7 cellular contexts compared by ENCODE assay signal in genomic region chr5:65663804-65664521, GRCh38. TPM values are rescaled to one million over a fixed set of nuclear protein-coding genes. Genes with fewer than 3 reads are reported as not detected.
DNase-seq lines count a peak whose midpoint lies in the region.
"Had no signal": no experiment of that assay in that cellular context is flagged by ENCODE, and none has a peak within 500 bp of the region (broad histone marks: within the 10 kb centered on the region; RNA-seq: fewer than 3 reads in every experiment).

No MANE protein-coding gene starts in this region.

- peak; percentile 10 for DNase-seq in 8988T
- peak; percentile 10 for DNase-seq in HT1080 (ENCODE audit: low read depth)
- DNase-seq in fibroblast of peridontal ligament (ENCODE audit: extremely low read depth), result peak; percentile 26
- no peak for DNase-seq in superior temporal gyrus (ENCODE audit: extremely low spot score)
- DNase-seq in SHP77 treated with DMSO at 0.1 percent for 48 hours (lab: John Stamatoyannopoulos, UW), result no peak
- DNase-seq in retina, result no peak
- DNase-seq: NCI-H2081 treated with DMSO at 0.1 percent for 48 hours had no signal

RNA-seq across cellular contexts. Expression of gene SHLD3, which starts 39.1 kb away (rescaled TPM):
- total RNA-seq in HT1080 (2014; rRNA removed; shearing (Covaris generic)), result 4.5 and 4.6 TPM in 2 replicates
- 4.0 and 4.4 TPM in 2 replicates for polyA plus RNA-seq in HT1080 (2015; cell fraction: cytosol; rRNA removed)
- polyA plus RNA-seq in HT1080 (2015; cell fraction: nucleus; rRNA removed), result 3.6 and 6.1 TPM in 2 replicates

RNA-seq across cellular contexts. Expression of gene TRAPPC13, which starts 39.1 kb away (rescaled TPM):
- total RNA-seq in HT1080 (2014; rRNA removed; shearing (Covaris generic)), result 14.6 and 19.7 TPM in 2 replicates
- polyA plus RNA-seq in HT1080 (2015; cell fraction: cytosol; rRNA removed), result 17.8 and 20.2 TPM in 2 replicates
- polyA plus RNA-seq in HT1080 (2015; cell fraction: nucleus; rRNA removed), result 31.5 and 33.0 TPM in 2 replicates

RNA-seq across cellular contexts. Expression of gene TRIM23, which starts 39.8 kb away (rescaled TPM):
- 13.8 and 14.0 TPM in 2 replicates for total RNA-seq in HT1080 (2014; rRNA removed; shearing (Covaris generic))
- polyA plus RNA-seq in HT1080 (2015; cell fraction: cytosol; rRNA removed), result 5.4 and 8.4 TPM in 2 replicates
- polyA plus RNA-seq in HT1080 (2015; cell fraction: nucleus; rRNA removed), result 13.9 and 15.8 TPM in 2 replicates

RNA-seq across cellular contexts. Expression of gene SGTB, which starts 57.9 kb away (rescaled TPM):
- 5.2 and 6.4 TPM in 2 replicates for total RNA-seq in HT1080 (2014; rRNA removed; shearing (Covaris generic))
- polyA plus RNA-seq in HT1080 (2015; cell fraction: cytosol; rRNA removed), result 4.6 and 4.9 TPM in 2 replicates
- 4.2 and 4.4 TPM in 2 replicates for polyA plus RNA-seq in HT1080 (2015; cell fraction: nucleus; rRNA removed)

RNA-seq across cellular contexts. Expression of gene NLN, which starts 58.0 kb away (rescaled TPM):
- total RNA-seq in HT1080 (2014; rRNA removed; shearing (Covaris generic)), result 31.9 and 33.2 TPM in 2 replicates
- 22.1 and 22.8 TPM in 2 replicates for polyA plus RNA-seq in HT1080 (2015; cell fraction: cytosol; rRNA removed)
- 21.5 and 22.4 TPM in 2 replicates for polyA plus RNA-seq in HT1080 (2015; cell fraction: nucleus; rRNA removed)

Comparison
In these comparisons a context has a peak if more than half of its experiments do, and no peak if none do; other contexts are left out.
1. DNase-seq: peak in 8988T (single experiment), HT1080 (single experiment) and fibroblast of peridontal ligament (single experiment); none in superior temporal gyrus (single experiment), SHP77 treated with DMSO at 0.1 percent for 48 hours (single experiment) and retina (single experiment).